In the genomic region with DNA sequence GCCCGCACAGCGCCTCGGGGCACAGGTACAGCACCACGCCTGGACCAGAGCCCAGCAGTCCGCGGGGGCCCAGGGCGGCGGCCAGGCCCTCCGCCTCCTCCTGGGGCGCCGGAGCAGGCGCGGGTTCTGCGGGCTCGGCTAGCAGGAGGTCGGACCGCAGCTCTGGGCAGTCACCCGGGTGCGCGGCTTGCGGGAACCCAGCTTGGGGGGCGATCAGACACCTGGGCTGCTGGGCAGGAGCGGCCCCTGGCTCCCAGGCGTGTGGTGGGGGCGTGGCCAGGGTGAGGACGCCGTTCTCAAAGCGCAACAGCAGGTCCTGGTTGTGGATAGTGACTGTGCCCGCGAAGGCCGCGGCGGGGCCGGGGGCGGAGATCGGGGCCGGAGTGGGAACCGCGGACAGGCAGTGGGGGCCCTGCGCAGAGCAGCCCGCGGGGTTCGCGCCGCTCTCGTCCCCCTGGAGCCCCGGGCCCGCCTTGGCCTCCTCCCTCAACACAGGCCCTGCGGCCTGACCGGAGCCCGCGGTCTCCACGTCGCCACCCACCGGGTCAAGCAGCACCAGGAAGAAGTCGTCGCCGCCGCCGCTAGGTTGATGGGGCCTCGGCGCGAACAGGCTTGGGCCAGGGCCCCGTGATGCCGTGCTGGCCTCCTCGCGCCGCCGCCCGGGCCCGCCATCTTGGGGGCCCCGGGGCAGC, we compare ENCODE assay signal across 8 cellular contexts. TPM values are rescaled to one million over a fixed set of nuclear protein-coding genes. Genes with fewer than 3 reads are reported as not detected.
DNase-seq lines count a peak whose midpoint lies in the region; ATAC-seq and TF ChIP-seq lines count a peak whose summit lies in the region.
"Not testable (repeated sequence)": the region's sequence is repeated elsewhere in the genome, so short reads cannot be mapped to it uniquely, and the experiment has no call there.

No MANE protein-coding gene starts in this region.

- not testable (repeated sequence) for H3K4me2 ChIP-seq in mesendoderm (ENCODE audit: low read length)

- H4K5ac ChIP-seq in mesendoderm (ENCODE audit: low read length): not testable (repeated sequence)

- not testable (repeated sequence) for H3K23ac ChIP-seq in mesendoderm (ENCODE audit: low read length)

- H3K9ac ChIP-seq in mesendoderm (ENCODE audit: low read length): not testable (repeated sequence)

- H3K27me3 ChIP-seq in esophagus (ENCODE audit: control insufficient read depth in 1 of 2, insufficient read depth in 2 of 2, low read length in 2 of 2); mesendoderm (ENCODE audit: insufficient read depth, low read length, poor library complexity); stomach: not testable (repeated sequence)

- not testable (repeated sequence) for H2BK5ac ChIP-seq in mesendoderm (ENCODE audit: low read length)

- DNase-seq in ELR (ENCODE audit: low read depth) (peak; percentile 15), OCI-M1 (lab: John Stamatoyannopoulos, UW) (peak; percentile 4), activated gamma-delta T cell (lab: John Stamatoyannopoulos, UW) (peak; percentile 23), mesendoderm (peak; percentile 1), stomach (peak; percentile 42)

- not testable (repeated sequence) for H3K4ac ChIP-seq in mesendoderm (ENCODE audit: low read depth, low read length)

- H3K4me1 ChIP-seq in esophagus (ENCODE audit: control insufficient read depth in 2 of 2, insufficient read depth in 2 of 2, low read length in 1 of 2); mesendoderm (ENCODE audit: control insufficient read depth, low read depth, low read length): not testable (repeated sequence)
- peaks cover 7 to 40% (median 16%) of the 10 kb centered on the region in 4 donors for H3K4me1 ChIP-seq in stomach

- H2AK5ac ChIP-seq in mesendoderm (ENCODE audit: low read length): not testable (repeated sequence)

- not testable (repeated sequence) for H3K79me1 ChIP-seq in mesendoderm (ENCODE audit: low read length)

- TF ChIP-seq CTCF in stomach (IDR thresholded peaks at IDR 0.05): not testable (repeated sequence)

- not testable (repeated sequence) for H3K18ac ChIP-seq in mesendoderm (ENCODE audit: low read length)

- not testable (repeated sequence) for H2BK120ac ChIP-seq in mesendoderm (ENCODE audit: low read depth, low read length)

- not testable (repeated sequence) for H3K79me2 ChIP-seq in mesendoderm (ENCODE audit: control insufficient read depth, insufficient read depth, low read length)

- H2BK15ac ChIP-seq in mesendoderm (replicated peaks; ENCODE audit: low read depth): not testable (repeated sequence)

- peak overlapping the region; percentile 39 to 56 for H3K4me3 ChIP-seq in esophagus (ENCODE audit: low read depth in 1 of 2, low read length in 2 of 2)
- H3K4me3 ChIP-seq in mesendoderm (ENCODE audit: low read length): not testable (repeated sequence)
- H3K4me3 ChIP-seq in stomach: peak overlapping the region; percentile 46 to 55 (median 51)

- H3K36me3 ChIP-seq in esophagus (ENCODE audit: control insufficient read depth in 2 of 2, insufficient read depth in 2 of 2, low read length in 1 of 2); mesendoderm (ENCODE audit: control insufficient read depth, insufficient read depth, low read length); stomach: not testable (repeated sequence)

- not testable (repeated sequence) for TF ChIP-seq POLR2A in stomach (IDR thresholded peaks at IDR 0.05)

- not testable (repeated sequence) for H3K56ac ChIP-seq in mesendoderm (ENCODE audit: low read length)

- not testable (repeated sequence) for H4K8ac ChIP-seq in mesendoderm (ENCODE audit: low read depth, low read length)

- intact Hi-C loops in stomach (cut with DNase I; ENCODE audit: low total_unique reads): not testable (repeated sequence)

- TF ChIP-seq EP300 in stomach (IDR thresholded peaks at IDR 0.05): not testable (repeated sequence)

- ATAC-seq in GM21528 (IDR thresholded peaks at IDR 0.05; ENCODE audit: low FRiP score, unreplicated experiment): peak; percentile 79
- peak; percentile 83 for ATAC-seq in HG03354 (IDR thresholded peaks at IDR 0.05; ENCODE audit: poor library complexity, severe bottlenecking, unreplicated experiment)

- 2 to 21% methylated on average over 24 to 51 of the region's 72 CpGs for WGBS in esophagus, 2 donors
- no CpG with 5 or more reads among the region's 72 CpGs for WGBS in mesendoderm (ENCODE audit: extremely low coverage, insufficient coverage, low lambda C conversion rate)
- 3 to 46% (median 25%) methylated on average over 9 to 37 of the region's 72 CpGs for WGBS in stomach, 5 donors

- not testable (repeated sequence) for H3K9me3 ChIP-seq in esophagus (ENCODE audit: control insufficient read depth in 2 of 2, insufficient read depth in 1 of 2, low read depth in 1 of 2, low read length in 1 of 2); stomach

- H3K27ac ChIP-seq in esophagus (ENCODE audit: low read depth in 2 of 2, low read length in 1 of 2) (peak overlapping the region; percentile 73 to 79), stomach (peak overlapping the region; percentile 87 to 93 (median 88))
- not testable (repeated sequence) for H3K27ac ChIP-seq in mesendoderm (ENCODE audit: low read depth, low read length)

RNA-seq across cellular contexts. Expression of a gene that starts 0.5 kb away (rescaled TPM):
- polyA plus RNA-seq in esophagus (under 1 TPM; 0.20 to 0.51 TPM), stomach (1 to 10 TPM in 1 of 3 donors, under 1 TPM in 2; 0.55 to 1.8 (median 0.56) TPM)
- polyA plus RNA-seq in mesendoderm (2013, experiment 1 of 2): 0.17 TPM
- 0.18 TPM for polyA plus RNA-seq in mesendoderm (2013, experiment 2 of 2)
- total RNA-seq in stomach: 1 to 10 TPM in 4 of 5 donors, under 1 TPM in 1; 0.58 to 10.0 (median 7.6) TPM
